8 cellular contexts compared by ENCODE assay signal in the genomic region with DNA sequence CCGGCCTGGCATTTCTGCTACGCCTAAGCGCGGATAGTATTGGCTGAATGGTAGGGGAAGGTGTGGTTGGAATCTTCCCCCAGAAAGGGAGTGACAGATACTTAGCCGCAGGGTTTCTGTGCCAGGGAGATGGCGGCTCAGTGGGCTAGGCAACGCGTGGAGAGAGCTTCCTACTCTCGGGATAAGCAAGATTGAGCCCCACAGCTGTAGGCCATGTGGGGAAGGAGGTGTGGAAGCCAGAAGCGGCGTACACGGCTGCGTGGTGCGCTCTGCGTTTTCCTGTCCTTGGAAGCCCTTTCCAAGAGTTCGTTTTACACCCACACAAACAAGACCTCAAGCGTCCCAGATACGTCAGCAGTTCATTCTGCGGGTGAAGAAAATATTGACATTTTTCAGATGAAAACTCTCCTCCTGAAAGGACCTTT. TPM values are rescaled to one million over a fixed set of nuclear protein-coding genes. Genes with fewer than 3 reads are reported as not detected.
DNase-seq lines count a peak whose midpoint lies in the region; ATAC-seq and TF ChIP-seq lines count a peak whose summit lies in the region.

No MANE protein-coding gene starts in this region.

- H3K9me3 Mint-ChIP-seq in CD4-positive, CD25-positive, alpha-beta regulatory T cell, result no peaks in the 10 kb centered on the region

- H3K4me1 ChIP-seq in CD4-positive, CD25-positive, alpha-beta regulatory T cell (ENCODE audit: control insufficient read depth, insufficient read depth, low read length, poor library complexity, severe bottlenecking), result peaks cover 18% of the 10 kb centered on the region
- H3K4me1 ChIP-seq in hepatocyte (ENCODE audit: insufficient read depth), result no peaks in the 10 kb centered on the region

- H3K4me2 ChIP-seq in hepatocyte, result peak overlapping the region; percentile 98

- H3K4me1 Mint-ChIP-seq in CD4-positive, CD25-positive, alpha-beta regulatory T cell, result peaks cover 11 to 32% (median 20%) of the 10 kb centered on the region in 4 donors

- peak overlapping the region; percentile 78 for H3K4me3 ChIP-seq in CD4-positive, CD25-positive, alpha-beta regulatory T cell (ENCODE audit: low read depth, low read length)
- H3K4me3 ChIP-seq in SK-N-MC (peak overlapping the region; percentile 85), hepatocyte (peak overlapping the region; percentile 81), retinal pigment epithelial cell (ENCODE audit: low read length) (peak overlapping the region; percentile 84)

- H3K27ac Mint-ChIP-seq in CD4-positive, CD25-positive, alpha-beta regulatory T cell, result peak overlapping the region; percentile 69 to 95 (median 87)

- no peak for TF ChIP-seq CTCF in hepatocyte (IDR thresholded peaks at IDR 0.05; ENCODE audit: poor library complexity)
- no peak for TF ChIP-seq CTCF in retinal pigment epithelial cell (conservative IDR thresholded peaks at IDR 0.05; ENCODE audit: low read depth, low read length)

- peak overlapping the region; percentile 69 for H3K9ac ChIP-seq in SK-N-MC (ENCODE audit: insufficient read length)

- H3K36me3 Mint-ChIP-seq in CD4-positive, CD25-positive, alpha-beta regulatory T cell, result no peaks in the 10 kb centered on the region

- no peaks in the 10 kb centered on the region for H3K9me2 ChIP-seq in hepatocyte (replicated peaks; ENCODE audit: insufficient read depth)

- peak; percentile 24 to 25 for ATAC-seq in CD4-positive, CD25-positive, alpha-beta regulatory T cell (ENCODE audit: low read depth in 2 of 2)
- ATAC-seq in GM19452 (IDR thresholded peaks at IDR 0.05; ENCODE audit: unreplicated experiment) (peak; percentile 28), HG03521 (IDR thresholded peaks at IDR 0.05; ENCODE audit: unreplicated experiment) (peak; percentile 23)

- H4K20me1 ChIP-seq in hepatocyte (ENCODE audit: insufficient read depth, poor library complexity, severe bottlenecking), result no peaks in the 10 kb centered on the region

- H2AFZ ChIP-seq in hepatocyte, result peak overlapping the region; percentile 80

- no peaks in the 10 kb centered on the region for H3K36me3 ChIP-seq in CD4-positive, CD25-positive, alpha-beta regulatory T cell (ENCODE audit: control insufficient read depth, insufficient read depth, low read length)
- H3K36me3 ChIP-seq in SK-N-MC (ENCODE audit: insufficient read depth, low read length), result no peaks in the 10 kb centered on the region
- H3K36me3 ChIP-seq in hepatocyte (replicated peaks; ENCODE audit: insufficient read depth, low read depth), result no peaks in the 10 kb centered on the region

- DNase-seq in CD4-positive, CD25-positive, alpha-beta regulatory T cell, result peak; percentile 4 to 45 (median 20)
- no peak for DNase-seq in SK-N-MC (ENCODE audit: low read depth, low spot score)
- DNase-seq in hepatocyte (ENCODE audit: low spot score), result peak; percentile 34
- no peak for DNase-seq in retinal pigment epithelial cell (ENCODE audit: low read depth)
- no peak for DNase-seq in OCI-M2 (lab: John Stamatoyannopoulos, UW; ENCODE audit: unreplicated experiment)

- no peaks in the 10 kb centered on the region for H3K9me3 ChIP-seq in CD4-positive, CD25-positive, alpha-beta regulatory T cell (ENCODE audit: control insufficient read depth in 2 of 2, low read length in 2 of 2)
- H3K9me3 ChIP-seq in SK-N-MC (ENCODE audit: low read depth, low read length) (no peaks in the 10 kb centered on the region), hepatocyte (ENCODE audit: low read depth) (no peaks in the 10 kb centered on the region)

- H3K4me3 Mint-ChIP-seq in CD4-positive, CD25-positive, alpha-beta regulatory T cell, result peak overlapping the region; percentile 90 to 98 (median 94)

- no peak overlapping the region for H3K27ac ChIP-seq in CD4-positive, CD25-positive, alpha-beta regulatory T cell (ENCODE audit: insufficient read depth, low read length, poor library complexity, severe bottlenecking)
- H3K27ac ChIP-seq in SK-N-MC (no peak overlapping the region), angular gyrus (ENCODE audit: low read depth, low read length) (peak overlapping the region; percentile 1), hepatocyte (peak overlapping the region; percentile 36)

- WGBS in hepatocyte (ENCODE audit: low lambda C conversion rate, missing lambda C conversion rate), result 1% methylated on average over 19 of the region's 19 CpGs

- peaks cover 12% of the 10 kb centered on the region for H3K27me3 ChIP-seq in CD4-positive, CD25-positive, alpha-beta regulatory T cell (ENCODE audit: control insufficient read depth, insufficient read depth, low read length)
- H3K27me3 ChIP-seq in hepatocyte, result peaks cover 56% of the 10 kb centered on the region

- H3K27me3 Mint-ChIP-seq in CD4-positive, CD25-positive, alpha-beta regulatory T cell, result peaks cover 50% of the 10 kb centered on the region

- no peaks in the 10 kb centered on the region for H3K79me2 ChIP-seq in hepatocyte

RNA-seq across cellular contexts. Expression of a gene that starts 0.4 kb away (rescaled TPM):
- 2.4 TPM for total RNA-seq in CD4-positive, CD25-positive, alpha-beta regulatory T cell
- polyA plus RNA-seq in CD4-positive, CD25-positive, alpha-beta regulatory T cell, result 1 to 10 TPM; 2.5 to 6.7 (median 3.7) TPM
- 4.4 and 8.9 TPM in 2 replicates for total RNA-seq in hepatocyte
- polyA plus RNA-seq in hepatocyte, result 3.2 and 3.3 TPM in 2 replicates

RNA-seq across cellular contexts. Expression of a gene that starts 50.6 kb away (rescaled TPM):
- total RNA-seq in CD4-positive, CD25-positive, alpha-beta regulatory T cell, result 16.3 TPM
- 10 to 100 TPM; 10.0 to 18.7 (median 12.5) TPM for polyA plus RNA-seq in CD4-positive, CD25-positive, alpha-beta regulatory T cell
- 16.0 and 18.0 TPM in 2 replicates for total RNA-seq in hepatocyte
- 3.9 and 5.7 TPM in 2 replicates for polyA plus RNA-seq in hepatocyte

Comparison
In these comparisons a context has a peak if more than half of its experiments do, and no peak if none do; other contexts are left out.
1. DNase-seq: peak in CD4-positive, CD25-positive, alpha-beta regulatory T cell (3 of 3) and hepatocyte (single experiment); none in SK-N-MC (single experiment), retinal pigment epithelial cell (single experiment) and OCI-M2 (single experiment).
2. H3K27ac ChIP-seq: peak in angular gyrus (single experiment) and hepatocyte (single experiment); none in CD4-positive, CD25-positive, alpha-beta regulatory T cell (single experiment) and SK-N-MC (single experiment).
3. Peak in every context shown above with its lines, with median percentiles within 50 percentile points of each other: ATAC-seq and H3K4me3 ChIP-seq.